ENCODE assay signal across 8 cellular contexts in genomic region chr2:96832751-96833507, GRCh38. TPM values are rescaled to one million over a fixed set of nuclear protein-coding genes. Genes with fewer than 3 reads are reported as not detected.
DNase-seq lines count a peak whose midpoint lies in the region; ATAC-seq and TF ChIP-seq lines count a peak whose summit lies in the region.

No MANE protein-coding gene starts in this region.

- peaks cover 11% of the 10 kb centered on the region for H3K4me1 ChIP-seq in OCI-LY7 (ENCODE audit: insufficient read depth, low read length, poor library complexity, severe bottlenecking)
- peaks cover 22% of the 10 kb centered on the region for H3K4me1 ChIP-seq in left ventricle myocardium inferior
- peaks cover 16 to 21% of the 10 kb centered on the region in 2 donors for H3K4me1 ChIP-seq in gastrocnemius medialis
- H3K4me1 ChIP-seq in GM23248 (ENCODE audit: insufficient read depth), result no peaks in the 10 kb centered on the region

- no peak for TF ChIP-seq CTCF in HFFc6 (IDR thresholded peaks at IDR 0.05)
- TF ChIP-seq CTCF in OCI-LY7 (conservative IDR thresholded peaks at IDR 0.05; ENCODE audit: low read length), result no peak
- no peak for TF ChIP-seq CTCF in left ventricle myocardium inferior (IDR thresholded peaks at IDR 0.05; ENCODE audit: borderline replicate concordance)
- TF ChIP-seq CTCF in gastrocnemius medialis (IDR thresholded peaks at IDR 0.05 in 4 of 5, conservative IDR thresholded peaks at IDR 0.05 in 1 of 5), result no peak

- intact Hi-C loops in OCI-LY7 (cut with micrococcal nuclease; ENCODE audit: unreplicated experiment) (no loop called here), left ventricle myocardium inferior (cut with micrococcal nuclease) (no loop called here), gastrocnemius medialis (cut with DNase I; ENCODE audit: low total_unique reads) (no loop called here)

- H3F3A ChIP-seq in GM23248 (ENCODE audit: insufficient read depth), result no peaks in the 10 kb centered on the region

- DNase-seq in HFFc6 (peak; percentile 61), OCI-LY7 (ENCODE audit: low spot score) (peak; percentile 61), left ventricle myocardium inferior (peak; percentile 67), gastrocnemius medialis (peak; percentile 67 to 88), HEK293T (ENCODE audit: extremely low spot score) (no peak), immature natural killer cell (no peak), GM23248 (no peak), SK-N-DZ (ENCODE audit: low spot score) (no peak)

- H3K27me3 ChIP-seq in left ventricle myocardium inferior (ENCODE audit: low read depth) (no peaks in the 10 kb centered on the region), gastrocnemius medialis (no peaks in the 10 kb centered on the region), GM23248 (replicated peaks; ENCODE audit: insufficient read depth) (no peaks in the 10 kb centered on the region)

- H3K9me3 ChIP-seq in OCI-LY7 (ENCODE audit: low read length) (no peaks in the 10 kb centered on the region), left ventricle myocardium inferior (replicated peaks) (no peaks in the 10 kb centered on the region), gastrocnemius medialis (no peaks in the 10 kb centered on the region), GM23248 (ENCODE audit: low read depth) (no peaks in the 10 kb centered on the region)

- H3K36me3 Mint-ChIP-seq in HFFc6 (ENCODE audit: low read depth), result peaks cover 12% of the 10 kb centered on the region; the same call in 1 of the 2 replicates
- peaks cover 11 to 43% (median 13%) of the 10 kb centered on the region in 3 donors for H3K36me3 Mint-ChIP-seq in immature natural killer cell

- H3K4me3 ChIP-seq in OCI-LY7 (ENCODE audit: low read depth, low read length, poor library complexity, severe bottlenecking) (no peak overlapping the region), left ventricle myocardium inferior (no peak overlapping the region), gastrocnemius medialis (no peak overlapping the region), GM23248 (no peak overlapping the region)

- H3K27ac ChIP-seq in OCI-LY7 (ENCODE audit: low read depth, low read length, poor library complexity, severe bottlenecking) (peak overlapping the region; percentile 25), left ventricle myocardium inferior (replicated peaks) (peak overlapping the region; percentile 67), gastrocnemius medialis (peak overlapping the region; percentile 62 to 97 (median 87)), GM23248 (no peak overlapping the region)

- TF ChIP-seq POLR2A in gastrocnemius medialis (IDR thresholded peaks at IDR 0.05), result no peak

- ATAC-seq in gastrocnemius medialis, result peak; percentile 58 to 78

- CTCF ChIA-PET in OCI-LY7 (lab: Charles Lee; ENCODE audit: unreplicated experiment) (no interaction called here), HEK293T (lab: Yijun Ruan, JAX) (no interaction called here)

- no peaks in the 10 kb centered on the region for H4K20me1 ChIP-seq in OCI-LY7 (ENCODE audit: insufficient read depth, low read length)
- no peaks in the 10 kb centered on the region for H4K20me1 ChIP-seq in GM23248 (ENCODE audit: insufficient read depth)

- H3K9me2 ChIP-seq in OCI-LY7 (ENCODE audit: insufficient read depth, low read length) (no peaks in the 10 kb centered on the region), GM23248 (ENCODE audit: insufficient read depth) (no peaks in the 10 kb centered on the region)

- in situ Hi-C loops in gastrocnemius medialis (cut with MboI; ENCODE audit: low sequenced_read_pairs in 4 of 4), result no loop called here
- in situ Hi-C loops in GM23248 (cut with MboI), result no loop called here

- no peaks in the 10 kb centered on the region for H3K9me3 Mint-ChIP-seq in HFFc6
- no peaks in the 10 kb centered on the region for H3K9me3 Mint-ChIP-seq in immature natural killer cell

- H3K4me1 Mint-ChIP-seq in HFFc6 (ENCODE audit: low read depth), result peaks cover 16% of the 10 kb centered on the region
- H3K4me1 Mint-ChIP-seq in immature natural killer cell, result no peaks in the 10 kb centered on the region

- H3K9ac ChIP-seq in GM23248, result no peak overlapping the region

- no peaks in the 10 kb centered on the region for H3K79me2 ChIP-seq in OCI-LY7 (ENCODE audit: insufficient read depth, low read depth, low read length)
- H3K79me2 ChIP-seq in GM23248 (ENCODE audit: insufficient read depth), result no peaks in the 10 kb centered on the region

- peak overlapping the region; percentile 78 for H3K4me3 Mint-ChIP-seq in HFFc6
- H3K4me3 Mint-ChIP-seq in immature natural killer cell, result no peak overlapping the region

- H3K4me2 ChIP-seq in OCI-LY7 (ENCODE audit: low read length) (no peak overlapping the region; the same call in 1 of the 2 replicates), GM23248 (ENCODE audit: unreplicated experiment) (no peak overlapping the region)

- no peaks in the 10 kb centered on the region; the same call in 1 of the 2 replicates for H3K27me3 Mint-ChIP-seq in HFFc6 (ENCODE audit: insufficient read depth)
- H3K27me3 Mint-ChIP-seq in immature natural killer cell (ENCODE audit: low read depth in 3 of 3), result peaks cover 0 to 7% (median 2%) of the 10 kb centered on the region in 3 donors

- BruUV-seq in OCI-LY7 (replicated peaks; lab: Mats Ljungman, UMichigan), result no TSS peak

- H3K27ac Mint-ChIP-seq in HFFc6 (peak overlapping the region; percentile 87), immature natural killer cell (peak overlapping the region in 1 of 6 donors; percentile 51)

- no peak overlapping the region for H2AFZ ChIP-seq in OCI-LY7 (ENCODE audit: low read length)
- H2AFZ ChIP-seq in GM23248, result no peak overlapping the region

- POLR2A ChIA-PET in OCI-LY7 (lab: Charles Lee) (no interaction called here), HEK293T (lab: Yijun Ruan, JAX) (interaction anchor here (1.8 kb wide), 1 partner anchor 16 kb away, joined by 4 read pairs; the partner anchor contains the start of gene CNNM3)

- WGBS in GM23248 (ENCODE audit: low coverage in 1 of 2, low lambda C conversion rate in 2 of 2, missing lambda C conversion rate in 2 of 2), 2 experiments, result 84 to 87% methylated on average over 18 of the region's 18 CpGs

- peaks cover 84% of the 10 kb centered on the region for H3K36me3 ChIP-seq in OCI-LY7 (ENCODE audit: insufficient read depth, low read length)
- peaks cover 72% of the 10 kb centered on the region for H3K36me3 ChIP-seq in left ventricle myocardium inferior
- peaks cover 0 to 52% of the 10 kb centered on the region in 2 donors for H3K36me3 ChIP-seq in gastrocnemius medialis
- H3K36me3 ChIP-seq in GM23248 (ENCODE audit: low read depth), result no peaks in the 10 kb centered on the region

TF ChIP-seq in HEK293T, 16 proteins besides CTCF, POLR2A, EP300 and RAD21:
- no peak for TF ChIP-seq ARNT (IDR thresholded peaks at IDR 0.05)

RNA-seq across cellular contexts. Expression of gene ANKRD23, which starts 10.9 kb away (rescaled TPM):
- total RNA-seq in HFFc6 (2021; fragmentation: NEBNext Ultra II Directional; extraction: Animal tissue kit (Norgen Biotek cat#: 25700)), result 1 to 10 TPM in 4 of 6 experiments, under 1 TPM in 2; 0.71 to 1.8 (median 1.3) TPM
- total RNA-seq in OCI-LY7 (2014; rRNA removed; shearing (Covaris generic)), result 6.4 and 6.5 TPM in 2 replicates
- total RNA-seq in OCI-LY7 (2022) (6.7 and 6.9 TPM in 2 replicates), left ventricle myocardium inferior (14.4 TPM), gastrocnemius medialis (1,000 to 10,000 TPM in 2 of 4 donors, 100 to 1,000 TPM in 2; 642 to 1,565 (median 923) TPM)
- polyA plus RNA-seq in immature natural killer cell (1 to 10 TPM in 1 of 3 donors, not detected in 2; 1.3 TPM), GM23248 (2016; fragmentation: Nextera tagmentation; extraction: Ambion mirVana) (0.95 and 1.4 TPM in 2 replicates)
- 0.76 and 1.1 TPM in 2 replicates for total RNA-seq in GM23248 (2014; rRNA removed; shearing (Covaris generic))
- 2.1 and 3.1 TPM in 2 replicates for polyA plus RNA-seq in SK-N-DZ (2014; cell fraction: cytosol; rRNA removed)
- 14.5 and 26.4 TPM in 2 replicates for polyA plus RNA-seq in SK-N-DZ (2014; cell fraction: nucleus; rRNA removed)

RNA-seq across cellular contexts. Expression of gene CNNM3, which starts 16.9 kb away (rescaled TPM):
- 1 to 10 TPM; 6.3 to 10.0 (median 8.5) TPM for total RNA-seq in HFFc6 (2021; fragmentation: NEBNext Ultra II Directional; extraction: Animal tissue kit (Norgen Biotek cat#: 25700))
- total RNA-seq in OCI-LY7 (2014; rRNA removed; shearing (Covaris generic)), result 9.1 and 13.5 TPM in 2 replicates
- total RNA-seq in OCI-LY7 (2022) (18.2 and 18.6 TPM in 2 replicates), left ventricle myocardium inferior (11.1 TPM), gastrocnemius medialis (1 to 10 TPM; 3.3 to 9.8 (median 8.6) TPM)
- polyA plus RNA-seq in immature natural killer cell (10 to 100 TPM in 1 of 3 donors, 1 to 10 TPM in 2; 5.5 to 11.0 (median 9.9) TPM), GM23248 (2016; fragmentation: Nextera tagmentation; extraction: Ambion mirVana) (0.94 and 0.98 TPM in 2 replicates)
- total RNA-seq in GM23248 (2014; rRNA removed; shearing (Covaris generic)), result 5.0 and 5.2 TPM in 2 replicates
- 11.9 and 13.1 TPM in 2 replicates for polyA plus RNA-seq in SK-N-DZ (2014; cell fraction: cytosol; rRNA removed)
- polyA plus RNA-seq in SK-N-DZ (2014; cell fraction: nucleus; rRNA removed), result 13.5 and 24.5 TPM in 2 replicates

RNA-seq across cellular contexts. Expression of gene ANKRD39, which starts 24.9 kb away (rescaled TPM):
- 10 to 100 TPM; 14.7 to 16.3 (median 15.3) TPM for total RNA-seq in HFFc6 (2021; fragmentation: NEBNext Ultra II Directional; extraction: Animal tissue kit (Norgen Biotek cat#: 25700))
- 16.0 and 24.1 TPM in 2 replicates for total RNA-seq in OCI-LY7 (2014; rRNA removed; shearing (Covaris generic))
- total RNA-seq in OCI-LY7 (2022) (20.7 and 22.2 TPM in 2 replicates), left ventricle myocardium inferior (14.3 TPM), gastrocnemius medialis (10 to 100 TPM; 25.8 to 50.6 (median 43.8) TPM)
- polyA plus RNA-seq in immature natural killer cell (10 to 100 TPM; 27.0 to 68.3 (median 41.2) TPM), GM23248 (2016; fragmentation: Nextera tagmentation; extraction: Ambion mirVana) (12.3 and 14.4 TPM in 2 replicates)
- total RNA-seq in GM23248 (2014; rRNA removed; shearing (Covaris generic)), result 5.3 and 10.9 TPM in 2 replicates
- 23.2 and 23.9 TPM in 2 replicates for polyA plus RNA-seq in SK-N-DZ (2014; cell fraction: cytosol; rRNA removed)
- polyA plus RNA-seq in SK-N-DZ (2014; cell fraction: nucleus; rRNA removed), result 20.5 and 30.6 TPM in 2 replicates

RNA-seq across cellular contexts. Expression of gene SEMA4C, which starts 37.0 kb away (rescaled TPM):
- 10 to 100 TPM; 11.6 to 13.7 (median 12.7) TPM for total RNA-seq in HFFc6 (2021; fragmentation: NEBNext Ultra II Directional; extraction: Animal tissue kit (Norgen Biotek cat#: 25700))
- total RNA-seq in OCI-LY7 (2014; rRNA removed; shearing (Covaris generic)), result 0.06 TPM in 1 of 2 replicates, not detected in the other
- total RNA-seq in OCI-LY7 (2022), result 0.19 TPM in 1 of 2 replicates, not detected in the other
- total RNA-seq in left ventricle myocardium inferior, result 16.6 TPM
- 1 to 10 TPM; 3.2 to 8.6 (median 6.5) TPM for total RNA-seq in gastrocnemius medialis
- 10 to 100 TPM in 1 of 3 donors, 1 to 10 TPM in 2; 3.1 to 11.5 (median 4.8) TPM for polyA plus RNA-seq in immature natural killer cell
- 21.0 and 24.3 TPM in 2 replicates for total RNA-seq in GM23248 (2014; rRNA removed; shearing (Covaris generic))
- polyA plus RNA-seq in GM23248 (2016; fragmentation: Nextera tagmentation; extraction: Ambion mirVana), result 5.1 and 5.5 TPM in 2 replicates
- 42.0 and 42.7 TPM in 2 replicates for polyA plus RNA-seq in SK-N-DZ (2014; cell fraction: cytosol; rRNA removed)
- polyA plus RNA-seq in SK-N-DZ (2014; cell fraction: nucleus; rRNA removed), result 91.3 and 99.0 TPM in 2 replicates

Comparison
In these comparisons a context has a peak if more than half of its experiments do, and no peak if none do; other contexts are left out.
1. DNase-seq: peak in HFFc6 (single experiment), OCI-LY7 (single experiment), left ventricle myocardium inferior (single experiment) and gastrocnemius medialis (2 of 2); none in HEK293T (single experiment), immature natural killer cell (0 of 3), GM23248 (single experiment) and SK-N-DZ (single experiment).
2. RNA of gene ANKRD23, which starts 10.9 kb away (total RNA-seq): 642 to 1,565 TPM in gastrocnemius medialis; 14.4 TPM in left ventricle myocardium inferior (single experiment), 6.4 to 6.9 TPM in OCI-LY7, 0.71 to 1.8 TPM in HFFc6 and 0.76 to 1.1 TPM in GM23248; every median in the first group is over 10 times any median in the second.